15 cellular contexts compared by ENCODE assay signal in the genomic region with DNA sequence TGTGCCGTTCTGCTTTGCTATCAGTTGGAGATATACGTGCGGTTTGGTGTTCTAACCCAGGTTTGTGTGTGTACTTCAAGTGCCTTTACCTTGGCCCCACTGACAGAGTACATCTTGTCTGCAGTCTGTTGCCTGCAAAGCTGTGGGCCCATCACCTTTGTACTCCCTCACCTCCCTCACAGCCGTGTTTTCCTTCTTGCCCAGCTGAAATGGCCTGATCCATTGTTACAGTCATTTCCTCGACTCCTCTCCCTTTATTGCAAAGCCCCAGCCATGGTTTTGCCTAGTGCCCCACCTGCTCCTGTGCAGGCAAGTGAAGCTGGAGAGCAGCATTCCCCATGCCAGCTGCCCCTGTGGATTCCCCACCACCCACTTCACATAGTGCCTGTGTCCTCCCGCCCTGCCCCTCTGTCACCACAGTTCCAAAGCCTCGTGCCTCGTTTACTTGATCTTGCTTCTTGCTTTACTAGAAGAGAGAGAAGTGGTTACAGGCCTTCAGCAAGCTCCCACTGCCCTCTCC.
"Had no signal": no experiment of that assay in that cellular context is flagged by ENCODE, and none has a peak within 500 bp of the region (broad histone marks: within the 10 kb centered on the region; RNA-seq: fewer than 3 reads in every experiment).

No MANE protein-coding gene starts in this region.

- H3K9me3 ChIP-seq: colonic mucosa, esophagus squamous epithelium, mucosa of descending colon, right lobe of liver had no signal

- DNase-seq: activated CD4-positive, alpha-beta T cell treated with anti-CD3 and anti-CD28 coated beads, Interleukin-2, amount 50 U/mL, for 48 hours; activated gamma-delta T cell treated with Interleukin-2 at 50 U/mL for 16 hours; activated T-cell treated with anti-CD3 and anti-CD28 coated beads, Interleukin-2, amount 50 U/mL, for 48 hours; amniotic stem cell; colonic mucosa; esophagus squamous epithelium; hippocampal formation; mammary epithelial cell; mucosa of descending colon; right lobe of liver; stimulated activated naive CD8-positive, alpha-beta T cell treated with anti-CD3 and anti-CD28 coated beads, Interleukin-15, amount 100 ng/mL, for 72 hours; T-helper 1 cell had no signal

- H3K4me3 Mint-ChIP-seq: neural crest cell; stimulated activated naive CD8-positive, alpha-beta T cell treated with anti-CD3 and anti-CD28 coated beads, Interleukin-15, amount 100 ng/mL, for 72 hours; type B pancreatic cell had no signal

- H3K27me3 Mint-ChIP-seq: stimulated activated naive CD8-positive, alpha-beta T cell treated with anti-CD3 and anti-CD28 coated beads, Interleukin-15, amount 100 ng/mL, for 72 hours; type B pancreatic cell had no signal

- H3K27me3 ChIP-seq: colonic mucosa, esophagus squamous epithelium, right lobe of liver had no signal

- ATAC-seq: left lobe of liver; mucosa of descending colon; stimulated activated naive CD8-positive, alpha-beta T cell treated with anti-CD3 and anti-CD28 coated beads, Interleukin-15, amount 100 ng/mL, for 72 hours had no signal

- H3K4me1 Mint-ChIP-seq: stimulated activated naive CD8-positive, alpha-beta T cell treated with anti-CD3 and anti-CD28 coated beads, Interleukin-15, amount 100 ng/mL, for 72 hours had no signal

- H3K4me3 ChIP-seq: colonic mucosa, esophagus squamous epithelium, mucosa of descending colon, right lobe of liver had no signal

- H3K36me3 ChIP-seq: colonic mucosa had no signal

- H3K27ac ChIP-seq: colonic mucosa, esophagus squamous epithelium, right lobe of liver had no signal

- H3K9me3 Mint-ChIP-seq: neural crest cell; stimulated activated naive CD8-positive, alpha-beta T cell treated with anti-CD3 and anti-CD28 coated beads, Interleukin-15, amount 100 ng/mL, for 72 hours had no signal

- H3K27ac Mint-ChIP-seq: type B pancreatic cell had no signal

- H3K4me1 ChIP-seq: colonic mucosa, esophagus squamous epithelium, right lobe of liver had no signal
